In genomic region chr11:83284501-83285051, GRCh38 we compare ENCODE assay signal across 8 cellular contexts. TPM values are rescaled to one million over a fixed set of nuclear protein-coding genes. Genes with fewer than 3 reads are reported as not detected.
DNase-seq lines count a peak whose midpoint lies in the region; FAIRE-seq and TF ChIP-seq lines count a peak whose summit lies in the region.

No MANE protein-coding gene starts in this region.

- H3K23ac ChIP-seq in H1 (ENCODE audit: insufficient read length) = no peak overlapping the region

- no peak overlapping the region for H3K4ac ChIP-seq in H1 (replicated peaks; ENCODE audit: insufficient read length, low read depth, low read length)

- no peak overlapping the region for H2BK12ac ChIP-seq in H1 (ENCODE audit: low read depth, low read length)

- peaks cover 2% of the 10 kb centered on the region; the same call in 1 of the 2 replicates for H3K23me2 ChIP-seq in H1 (ENCODE audit: low read depth, low read length)

- 0 out of 7 replicates have a peak, but pooled peaks cover 0 to 1% (median 0%) of the 10 kb centered on the region in 4 experiments for H3K4me1 ChIP-seq in H1 (replicated peaks in 1 of 4; ENCODE audit: control insufficient read depth in 3 of 4, insufficient read depth in 4 of 4, low read length in 3 of 4)

- peak overlapping the region; percentile 100 for H3K27ac Mint-ChIP-seq in osteocyte (ENCODE audit: unreplicated experiment)

- peak overlapping the region; percentile 82 to 99 (median 92); a peak in 7 of 8 replicates for H3K4me3 ChIP-seq in H1 (ENCODE audit: extremely low read depth in 1 of 4, insufficient read depth in 2 of 4, low read depth in 3 of 4, low read length in 4 of 4)

- no peak for TF ChIP-seq CTCF in H1 (IDR thresholded peaks at IDR 0.05; ENCODE audit: control extremely low read depth in 1 of 3, insufficient read depth in 1 of 3, low read depth in 1 of 3, low read length in 3 of 3)
- TF ChIP-seq CTCF in osteocyte (IDR thresholded peaks at IDR 0.05) = no peak

- no peak overlapping the region for H3K18ac ChIP-seq in H1 (ENCODE audit: extremely low read depth, low read length)

- POLR2A ChIA-PET in H1 (lab: Charles Lee; ENCODE audit: partially characterized antibody) = interaction anchor here (2.1 kb wide), 1 partner anchor 127 kb away, joined by 7 read pairs; the partner anchor contains the start of gene PCF11

- peaks cover 27% of the 10 kb centered on the region for H3K4me1 Mint-ChIP-seq in osteocyte (ENCODE audit: unreplicated experiment)

- H2BK120ac ChIP-seq in H1 (replicated peaks; ENCODE audit: low read depth, low read length) = no peak overlapping the region

- no peak for FAIRE-seq in H1 (lab: Jason Lieb, UNC)

- no peak for TF ChIP-seq EP300 in H1 (IDR thresholded peaks at IDR 0.05; ENCODE audit: borderline replicate concordance in 1 of 2, low read depth in 2 of 2, low read length in 2 of 2)

- no peaks in the 10 kb centered on the region for H4K20me1 ChIP-seq in H1 (replicated peaks in 1 of 2; ENCODE audit: control insufficient read depth in 1 of 2, insufficient read depth in 2 of 2, low read length in 2 of 2)

- no peak overlapping the region for H2AFZ ChIP-seq in H1 (ENCODE audit: low read length)

- H4K8ac ChIP-seq in H1 (ENCODE audit: extremely low read depth, insufficient read depth, low read length) = no peak overlapping the region

- peaks cover 12% of the 10 kb centered on the region for H3K27me3 Mint-ChIP-seq in osteocyte (ENCODE audit: unreplicated experiment)

- H3K27ac ChIP-seq in H1 (ENCODE audit: low read depth, low read length) (no peak overlapping the region), caudate nucleus (ENCODE audit: low read depth, low read length) (no peak overlapping the region)

- H3K36me3 Mint-ChIP-seq in osteocyte (ENCODE audit: unreplicated experiment) = peaks cover 6% of the 10 kb centered on the region

- CTCF ChIA-PET in H1 (lab: Charles Lee; ENCODE audit: partially characterized antibody) = interaction anchor here (1.0 to 1.2 kb wide), 3 partner anchors 303 to 533 kb away, joined by 3 to 6 read pairs (median 4); no protein-coding TSS in a partner anchor

- peak overlapping the region in 3 of 4 experiments; percentile 34 to 94 (median 79); a peak in 3 of 7 replicates for H3K9ac ChIP-seq in H1 (replicated peaks in 1 of 4; ENCODE audit: extremely low read depth in 1 of 4, low read depth in 3 of 4, low read length in 3 of 4)

- no peaks in the 10 kb centered on the region for H3K9me3 ChIP-seq in H1 (ENCODE audit: insufficient read depth in 2 of 2, low read depth in 1 of 2, low read length in 1 of 2)

- peaks cover 0 to 35% of the 10 kb centered on the region in 2 experiments; a peak in 3 of 4 replicates for H3K79me2 ChIP-seq in H1 (ENCODE audit: control insufficient read depth in 1 of 2, insufficient read depth in 2 of 2, low read length in 2 of 2)

- H2BK20ac ChIP-seq in H1 (ENCODE audit: low read length) = no peak overlapping the region

- DNase-seq in DMS53 treated with DMSO at 0.1 percent for 48 hours (lab: John Stamatoyannopoulos, UW; ENCODE audit: unreplicated experiment) (peak; percentile 63), NCI-H526 (lab: John Stamatoyannopoulos, UW) (peak; percentile 45 to 48), H1 (ENCODE audit: low read depth in 1 of 2, low spot score in 2 of 2) (no peak), osteocyte (ENCODE audit: extremely low spot score, unreplicated experiment) (no peak), NCI-H2081 (lab: John Stamatoyannopoulos, UW) (no peak), caudate nucleus (lab: John Stamatoyannopoulos, UW) (no peak), mesenteric fat pad (ENCODE audit: low spot score) (no peak), SKM-1 (lab: John Stamatoyannopoulos, UW; ENCODE audit: unreplicated experiment) (no peak)

- peaks cover 0 to 5% (median 0%) of the 10 kb centered on the region in 4 experiments; a peak in 1 of 8 replicates for H3K36me3 ChIP-seq in H1 (ENCODE audit: control insufficient read depth in 2 of 4, insufficient read depth in 4 of 4, low read length in 3 of 4)

- peak overlapping the region; percentile 96 for H3K4me3 Mint-ChIP-seq in osteocyte (ENCODE audit: unreplicated experiment)

- no peak for TF ChIP-seq RAD21 in H1 (IDR thresholded peaks at IDR 0.05 in 1 of 2, conservative IDR thresholded peaks at IDR 0.05 in 1 of 2; ENCODE audit: low read depth in 2 of 2, low read length in 2 of 2)

- no peak overlapping the region for H2BK5ac ChIP-seq in H1 (ENCODE audit: low read depth, low read length)

- H3K9me3 Mint-ChIP-seq in osteocyte (ENCODE audit: unreplicated experiment) = no peaks in the 10 kb centered on the region

- no peak overlapping the region for H4K5ac ChIP-seq in H1 (ENCODE audit: insufficient read length, low read depth, low read length)

- no peak overlapping the region for H3K56ac ChIP-seq in H1 (replicated peaks; ENCODE audit: insufficient read length, low read depth, low read length)

- no peak overlapping the region for H4K91ac ChIP-seq in H1 (replicated peaks; ENCODE audit: insufficient read length, low read length)

- no peak for TF ChIP-seq POLR2A in H1 (IDR thresholded peaks at IDR 0.05; ENCODE audit: control extremely low read depth in 1 of 2, low read depth in 2 of 2, low read length in 2 of 2)

- H3K14ac ChIP-seq in H1 (ENCODE audit: insufficient read length) = no peak overlapping the region

- H2AK5ac ChIP-seq in H1 (ENCODE audit: low read depth, low read length) = no peak overlapping the region

- no peak overlapping the region for H2BK15ac ChIP-seq in H1 (ENCODE audit: low read length)

- H3K27me3 ChIP-seq in H1 (replicated peaks in 1 of 4; ENCODE audit: control insufficient read depth in 3 of 4, extremely low read depth in 1 of 4, insufficient read depth in 3 of 4, low read length in 3 of 4) = no peaks in the 10 kb centered on the region

- H3K79me1 ChIP-seq in H1 (ENCODE audit: low read depth, low read length) = no peaks in the 10 kb centered on the region

- peak overlapping the region; percentile 78 to 81 for H3K4me2 ChIP-seq in H1 (ENCODE audit: insufficient read depth in 1 of 2, low read depth in 2 of 2, low read length in 2 of 2)

TF ChIP-seq in H1, 55 proteins besides CTCF, POLR2A, EP300 and RAD21 (continues in another document):
- TF ChIP-seq EZH2 (IDR thresholded peaks at IDR 0.05; ENCODE audit: low read depth, low read length, severe bottlenecking) = no peak
- no peak for TF ChIP-seq EGR1 (IDR thresholded peaks at IDR 0.05; ENCODE audit: borderline replicate concordance, low read depth, low read length)
- TF ChIP-seq, protein P1, sequence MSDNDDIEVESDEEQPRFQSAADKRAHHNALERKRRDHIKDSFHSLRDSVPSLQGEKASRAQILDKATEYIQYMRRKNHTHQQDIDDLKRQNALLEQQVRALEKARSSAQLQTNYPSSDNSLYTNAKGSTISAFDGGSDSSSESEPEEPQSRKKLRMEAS (IDR thresholded peaks at IDR 0.05) = no peak
- TF ChIP-seq SRF (IDR thresholded peaks at IDR 0.05; ENCODE audit: low read depth, low read length) = no peak
- TF ChIP-seq POLR2AphosphoS5 (IDR thresholded peaks at IDR 0.05; ENCODE audit: low read depth, low read length) = no peak
- TF ChIP-seq KDM1A (IDR thresholded peaks at IDR 0.05; ENCODE audit: borderline replicate concordance, low read length) = no peak
- no peak for TF ChIP-seq SAP30 (IDR thresholded peaks at IDR 0.05; ENCODE audit: insufficient read depth, insufficient replicate concordance, low read length)
- TF ChIP-seq SP1 (IDR thresholded peaks at IDR 0.05; ENCODE audit: low read depth, low read length) = no peak
- TF ChIP-seq YY1 (IDR thresholded peaks at IDR 0.05; ENCODE audit: low read depth, low read length) = no peak
- no peak for TF ChIP-seq SIRT6 (IDR thresholded peaks at IDR 0.05; ENCODE audit: low read length)
- TF ChIP-seq SIX5 (IDR thresholded peaks at IDR 0.05; ENCODE audit: low read depth, low read length) = no peak
- TF ChIP-seq TAF7 (optimal IDR thresholded peaks at IDR 0.05; ENCODE audit: borderline replicate concordance, low read depth, low read length) = no peak
- TF ChIP-seq JUN (IDR thresholded peaks at IDR 0.05; ENCODE audit: low read depth, low read length) = no peak

RNA-seq across cellular contexts. Expression of gene CCDC90B, which starts 1.6 kb away (rescaled TPM):
- total RNA-seq in H1 (2021; fragmentation: NEBNext Ultra II Directional; extraction: Animal tissue kit (Norgen Biotek cat#: 25700)) = 47.0 and 54.5 TPM in 2 replicates
- polyA plus RNA-seq in H1 (2011; rRNA removed) = 18.9 and 21.8 TPM in 2 replicates
- 35.3 TPM for polyA plus RNA-seq in H1 (2011; cell fraction: cytosol; rRNA removed)
- polyA plus RNA-seq in H1 (2011; cell fraction: nucleus; rRNA removed) = 36.5 TPM
- polyA plus RNA-seq in H1 (2012, experiment 1 of 2) = 31.7 to 36.1 TPM (median 34.8 TPM) in 4 replicates
- 11.8 TPM for polyA plus RNA-seq in H1 (2012, experiment 2 of 2)
- polyA plus RNA-seq in H1 (2013, experiment 1 of 2) = 51.5 TPM
- 50.7 TPM for polyA plus RNA-seq in H1 (2013, experiment 2 of 2)
- polyA minus RNA-seq in H1 (2011; rRNA and poly(A)+ RNA removed) = 19.9 and 22.8 TPM in 2 replicates
- 30.6 TPM for polyA minus RNA-seq in H1 (2011; cell fraction: cytosol; rRNA and poly(A)+ RNA removed)
- polyA minus RNA-seq in H1 (2011; cell fraction: nucleus; rRNA and poly(A)+ RNA removed) = 52.1 TPM
- total RNA-seq in osteocyte (33.3 and 42.4 TPM in 2 replicates), mesenteric fat pad (30.3 TPM)

Comparison
In these comparisons a context has a peak if more than half of its experiments do, and no peak if none do; other contexts are left out.
1. DNase-seq: peak in DMS53 treated with DMSO at 0.1 percent for 48 hours (single experiment) and NCI-H526 (2 of 2); none in H1 (0 of 2), osteocyte (single experiment), NCI-H2081 (0 of 2), caudate nucleus (0 of 61), mesenteric fat pad (single experiment) and SKM-1 (single experiment).